ENCODE assay signal across 8 cellular contexts in genomic region chr13:50636007-50636704, GRCh38.
DNase-seq lines count a peak whose midpoint lies in the region; ATAC-seq, FAIRE-seq and TF ChIP-seq lines count a peak whose summit lies in the region.

No MANE protein-coding gene starts in this region.

- H3K27me3 Mint-ChIP-seq in nephron (ENCODE audit: low read depth) (no peaks in the 10 kb centered on the region), glutamatergic neuron (ENCODE audit: unreplicated experiment) (no peaks in the 10 kb centered on the region)

- no peak for TF ChIP-seq CTCF in nephron (IDR thresholded peaks at IDR 0.05; ENCODE audit: unreplicated experiment in 3 of 3)
- no peak for TF ChIP-seq CTCF in kidney (IDR thresholded peaks at IDR 0.05; ENCODE audit: borderline replicate concordance, extremely low read depth, insufficient read depth)
- TF ChIP-seq CTCF in glutamatergic neuron (IDR thresholded peaks at IDR 0.05; ENCODE audit: partially characterized antibody, unreplicated experiment): no peak

- ATAC-seq in GM18909 (IDR thresholded peaks at IDR 0.05; ENCODE audit: poor library complexity, unreplicated experiment): peak; percentile 84
- ATAC-seq in HG02759 (IDR thresholded peaks at IDR 0.05; ENCODE audit: unreplicated experiment): peak; percentile 86
- ATAC-seq in HG03469 (IDR thresholded peaks at IDR 0.05; ENCODE audit: unreplicated experiment): no peak

- H3K36me3 Mint-ChIP-seq in nephron (ENCODE audit: low read depth): no peaks in the 10 kb centered on the region
- no peaks in the 10 kb centered on the region for H3K36me3 Mint-ChIP-seq in glutamatergic neuron (ENCODE audit: unreplicated experiment)

- H3K9me3 Mint-ChIP-seq in nephron (no peaks in the 10 kb centered on the region), glutamatergic neuron (ENCODE audit: unreplicated experiment) (no peaks in the 10 kb centered on the region)

- no peak overlapping the region for H3K27ac ChIP-seq in kidney (ENCODE audit: low read depth in 2 of 2, low read length in 2 of 2)

- no peak overlapping the region for H3K4me3 ChIP-seq in kidney (ENCODE audit: low read length in 2 of 2)

- H3K4me1 Mint-ChIP-seq in nephron (peaks cover 7% of the 10 kb centered on the region), glutamatergic neuron (ENCODE audit: low read depth, unreplicated experiment) (peaks cover 5% of the 10 kb centered on the region)

- H3K9me3 ChIP-seq in kidney (ENCODE audit: control insufficient read depth in 1 of 2, low read length in 2 of 2): no peaks in the 10 kb centered on the region

- H3K36me3 ChIP-seq in kidney (ENCODE audit: control insufficient read depth in 1 of 2, insufficient read depth in 2 of 2, low read length in 2 of 2): no peaks in the 10 kb centered on the region

- FAIRE-seq in kidney (lab: Jason Lieb, UNC): no peak

- H3K27ac Mint-ChIP-seq in nephron (peak overlapping the region in 2 of 3 experiments; percentile 36 to 87), glutamatergic neuron (ENCODE audit: unreplicated experiment) (no peak overlapping the region)

- peak; percentile 40 for DNase-seq in SKM-1 (lab: John Stamatoyannopoulos, UW; ENCODE audit: unreplicated experiment)
- no peak for DNase-seq in kidney
- DNase-seq in CD1c-positive myeloid dendritic cell (ENCODE audit: extremely low spot score): no peak
- no peak for DNase-seq in glutamatergic neuron

- no peak overlapping the region for H3K9ac ChIP-seq in kidney (ENCODE audit: low read length in 2 of 2)

- intact Hi-C loops in kidney (cut with DNase I): no loop called here

- peaks cover 0 to 3% of the 10 kb centered on the region in 2 donors for H3K4me1 ChIP-seq in kidney (ENCODE audit: control insufficient read depth in 1 of 2, insufficient read depth in 1 of 2, low read depth in 1 of 2, low read length in 2 of 2)

- H3K4me3 Mint-ChIP-seq in nephron: no peak overlapping the region
- H3K4me3 Mint-ChIP-seq in glutamatergic neuron (ENCODE audit: unreplicated experiment): no peak overlapping the region
